7 cellular contexts compared by ENCODE assay signal in genomic region chr11:12008790-12009616, GRCh38. TPM values are rescaled to one million over a fixed set of nuclear protein-coding genes. Genes with fewer than 3 reads are reported as not detected.
DNase-seq lines count a peak whose midpoint lies in the region; ATAC-seq and TF ChIP-seq lines count a peak whose summit lies in the region.

No MANE protein-coding gene starts in this region.

- TF ChIP-seq CTCF in esophagus squamous epithelium (IDR thresholded peaks at IDR 0.05): no peak

- H3K27ac ChIP-seq in esophagus squamous epithelium: peak overlapping the region; percentile 63 to 79 (median 74)

- 1 to 3% methylated on average over 13 to 21 of the region's 76 CpGs for WGBS in esophagus squamous epithelium, 2 donors

- H3K4me3 Mint-ChIP-seq in naive B cell: peak overlapping the region in 7 of 8 donors; percentile 40 to 79 (median 66)

- ATAC-seq in naive B cell (ENCODE audit: low read depth in 2 of 2) (no peak), GM18870 (IDR thresholded peaks at IDR 0.05; ENCODE audit: unreplicated experiment) (no peak), HG03045 (IDR thresholded peaks at IDR 0.05; ENCODE audit: unreplicated experiment) (no peak)

- H3K36me3 Mint-ChIP-seq in naive B cell: no peaks in the 10 kb centered on the region

- no peak for TF ChIP-seq POLR2A in esophagus squamous epithelium (IDR thresholded peaks at IDR 0.05)

- peaks cover 0 to 50% (median 0%) of the 10 kb centered on the region in 4 donors for H3K27me3 ChIP-seq in esophagus squamous epithelium

- peaks cover 0 to 5% (median 0%) of the 10 kb centered on the region in 7 donors for H3K9me3 Mint-ChIP-seq in naive B cell

- no peaks in the 10 kb centered on the region for H3K36me3 ChIP-seq in esophagus squamous epithelium

- DNase-seq in H4 (ENCODE audit: low spot score) (peak; percentile 46), SK-N-DZ (ENCODE audit: low spot score) (peak; percentile 71), esophagus squamous epithelium (lab: John Stamatoyannopoulos, UW) (no peak), naive B cell (no peak)
- no peak for DNase-seq in activated CD4-positive, CD25-positive, alpha-beta regulatory T cell (lab: John Stamatoyannopoulos, UW)

- peak overlapping the region; percentile 38 to 81 (median 53) for H3K4me3 ChIP-seq in esophagus squamous epithelium

- intact Hi-C loops in esophagus squamous epithelium (cut with DNase I): no loop called here

- H3K4me1 Mint-ChIP-seq in naive B cell: peaks cover 4 to 13% (median 4%) of the 10 kb centered on the region in 3 donors

- no peaks in the 10 kb centered on the region for H3K9me3 ChIP-seq in esophagus squamous epithelium

- no peak overlapping the region for H3K27ac Mint-ChIP-seq in naive B cell

- H3K27me3 Mint-ChIP-seq in naive B cell: peaks cover 64 to 90% (median 85%) of the 10 kb centered on the region in 3 donors

- H3K4me1 ChIP-seq in esophagus squamous epithelium: peaks cover 18 to 53% (median 26%) of the 10 kb centered on the region in 3 donors

RNA-seq across cellular contexts. Expression of gene DKK3, which starts 0.6 kb away (rescaled TPM):
- 129 and 161 TPM in 2 replicates for total RNA-seq in H4 (2014; rRNA removed; shearing (Covaris generic))
- 41.0 and 47.8 TPM in 2 replicates for polyA plus RNA-seq in SK-N-DZ (2014; cell fraction: cytosol; rRNA removed)
- polyA plus RNA-seq in SK-N-DZ (2014; cell fraction: nucleus; rRNA removed): 37.4 and 46.4 TPM in 2 replicates
- total RNA-seq in esophagus squamous epithelium: 100 to 1,000 TPM in 1 of 4 donors, 10 to 100 TPM in 3; 24.8 to 112 (median 44.5) TPM
- not detected for polyA plus RNA-seq in naive B cell (ENCODE audit: low read depth in 6 of 6)

Comparison
In these comparisons a context has a peak if more than half of its experiments do, and no peak if none do; other contexts are left out.
1. DNase-seq: peak in H4 (single experiment) and SK-N-DZ (single experiment); none in esophagus squamous epithelium (single experiment), naive B cell (single experiment) and activated CD4-positive, CD25-positive, alpha-beta regulatory T cell (0 of 4).